ENCODE assay signal across 7 cellular contexts in the genomic region with DNA sequence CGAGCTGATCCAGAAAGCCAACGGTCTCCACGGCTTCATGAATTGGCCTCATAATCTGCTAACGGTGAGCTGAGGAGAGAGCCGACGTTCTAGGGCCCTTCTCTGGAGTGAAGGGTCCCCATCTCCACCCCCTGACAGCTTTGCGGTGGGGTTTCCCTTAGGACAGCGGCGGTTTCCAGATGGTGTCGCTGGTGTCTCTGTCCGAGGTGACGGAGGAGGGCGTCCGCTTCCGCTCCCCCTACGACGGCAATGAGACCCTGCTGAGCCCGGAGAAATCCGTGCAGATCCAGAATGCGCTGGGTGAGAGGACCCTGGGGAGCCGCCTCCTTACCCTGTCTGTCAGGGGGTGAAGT. TPM values are rescaled to one million over a fixed set of nuclear protein-coding genes. Genes with fewer than 3 reads are reported as not detected.
A peak's percentile ranks its signal among the peaks of the same experiment; 100 is the strongest.
DNase-seq lines count a peak whose midpoint lies in the region; ATAC-seq and TF ChIP-seq lines count a peak whose summit lies in the region.

No MANE protein-coding gene starts in this region.

- ATAC-seq in right lobe of liver (peak; percentile 12 to 38 (median 34)), thoracic aorta (ENCODE audit: insufficient number of reproducible peaks, low FRiP score, low read depth) (no peak), HG02970 (IDR thresholded peaks at IDR 0.05; ENCODE audit: low FRiP score, unreplicated experiment) (no peak)

- H3K27ac ChIP-seq in OCI-LY3 (ENCODE audit: low read length): peak overlapping the region; percentile 39
- H3K27ac ChIP-seq in right lobe of liver: peak overlapping the region in 1 of 3 donors; percentile 7
- no peak overlapping the region for H3K27ac ChIP-seq in thoracic aorta

- TF ChIP-seq POLR2A in right lobe of liver (IDR thresholded peaks at IDR 0.05): no peak

- H3K79me2 ChIP-seq in OCI-LY3 (ENCODE audit: low read length): peaks cover 12% of the 10 kb centered on the region

- intact Hi-C loops in right lobe of liver (cut with DNase I): loop anchor here in 1 of 2 donors (5.0 kb wide), 1 partner anchor 120 kb away; no protein-coding TSS in a partner anchor

- H3K4me2 ChIP-seq in OCI-LY3 (ENCODE audit: low read length): peak overlapping the region; percentile 67

- H4K20me1 ChIP-seq in OCI-LY3 (ENCODE audit: insufficient read depth, low read length): no peaks in the 10 kb centered on the region

- H3K36me3 ChIP-seq in OCI-LY3 (replicated peaks; ENCODE audit: low read depth, low read length) (peaks cover 3% of the 10 kb centered on the region), right lobe of liver (no peaks in the 10 kb centered on the region), thoracic aorta (no peaks in the 10 kb centered on the region)

- peak; percentile 40 for TF ChIP-seq CTCF in OCI-LY3 (IDR thresholded peaks at IDR 0.05; ENCODE audit: low read depth, low read length)
- TF ChIP-seq CTCF in cardiac fibroblast (IDR thresholded peaks at IDR 0.05; ENCODE audit: low read depth, low read length): no peak
- TF ChIP-seq CTCF in right lobe of liver (IDR thresholded peaks at IDR 0.05): no peak
- no peak for TF ChIP-seq CTCF in thoracic aorta (IDR thresholded peaks at IDR 0.05)

- H3K27me3 ChIP-seq in OCI-LY3 (ENCODE audit: low read depth, low read length): no peaks in the 10 kb centered on the region
- H3K27me3 ChIP-seq in right lobe of liver: no peaks in the 10 kb centered on the region
- no peaks in the 10 kb centered on the region for H3K27me3 ChIP-seq in thoracic aorta (replicated peaks; ENCODE audit: insufficient read depth)

- POLR2A ChIA-PET in HEK293T (lab: Yijun Ruan, JAX): interaction anchor here (0.6 to 2.2 kb wide), 9 partner anchors 13 to 204 kb away, joined by 3 to 13 read pairs (median 4); partner anchors contain the start of genes CDKN2D, DNM2 and TMED1

- H3K4me1 ChIP-seq in OCI-LY3 (ENCODE audit: low read length) (peaks cover 3% of the 10 kb centered on the region; the same call in 1 of the 2 replicates), right lobe of liver (peaks cover 0 to 4% (median 0%) of the 10 kb centered on the region in 4 donors), thoracic aorta (ENCODE audit: control insufficient read depth in 1 of 2, low read depth in 2 of 2) (peaks cover 10 to 15% of the 10 kb centered on the region in 2 donors)

- 0% methylated on average over 10 of the region's 21 CpGs for WGBS in right lobe of liver (ENCODE audit: insufficient coverage, low coverage, low lambda C conversion rate, missing lambda C conversion rate)

- peak overlapping the region; percentile 85 for H3K4me3 ChIP-seq in GM08714 (ENCODE audit: low read length)
- H3K4me3 ChIP-seq in OCI-LY3 (ENCODE audit: low read length): peak overlapping the region; percentile 80
- H3K4me3 ChIP-seq in cardiac fibroblast (replicated peaks in 1 of 2; ENCODE audit: low read depth in 2 of 2, low read length in 2 of 2): peak overlapping the region; percentile 87 to 99
- H3K4me3 ChIP-seq in right lobe of liver: peak overlapping the region; percentile 69 to 98 (median 89)
- H3K4me3 ChIP-seq in thoracic aorta: peak overlapping the region; percentile 98

- CTCF ChIA-PET in HEK293T (lab: Yijun Ruan, JAX): interaction anchor here (0.5 to 2.4 kb wide), 7 partner anchors 15 to 219 kb away, joined by 3 to 15 read pairs (median 7); partner anchors contain the start of gene DNM2

- peak overlapping the region; percentile 81 for H2AFZ ChIP-seq in OCI-LY3 (ENCODE audit: low read depth, low read length)

- H3K9ac ChIP-seq in OCI-LY3 (ENCODE audit: low read length): peak overlapping the region; percentile 79

- H3K9me3 ChIP-seq in OCI-LY3 (ENCODE audit: insufficient read depth, low read length) (no peaks in the 10 kb centered on the region), right lobe of liver (no peaks in the 10 kb centered on the region), thoracic aorta (no peaks in the 10 kb centered on the region)

- DNase-seq in HEK293T (ENCODE audit: extremely low spot score) (peak; percentile 47), cardiac fibroblast (ENCODE audit: low read depth in 2 of 2) (no peak), right lobe of liver (no peak), thoracic aorta (ENCODE audit: low spot score) (no peak)

TF ChIP-seq in HEK293T, 16 proteins besides CTCF, POLR2A, EP300 and RAD21:
- TF ChIP-seq ZNF384 (IDR thresholded peaks at IDR 0.05) (no peak), ARNT (IDR thresholded peaks at IDR 0.05) (no peak), ELF4 (IDR thresholded peaks at IDR 0.05) (no peak), SUZ12 (IDR thresholded peaks at IDR 0.05) (no peak), SP1 (IDR thresholded peaks at IDR 0.05) (no peak), LEF1 (IDR thresholded peaks at IDR 0.05; ENCODE audit: borderline replicate concordance) (no peak), NFRKB (IDR thresholded peaks at IDR 0.05) (no peak), CTBP1 (IDR thresholded peaks at IDR 0.05; ENCODE audit: borderline replicate concordance) (no peak), FOXA1 (IDR thresholded peaks at IDR 0.05) (no peak), BHLHE40 (IDR thresholded peaks at IDR 0.05; ENCODE audit: borderline replicate concordance) (no peak), FOXK2 (IDR thresholded peaks at IDR 0.05) (no peak), L3MBTL2 (conservative IDR thresholded peaks at IDR 0.05) (no peak), FOXM1 (IDR thresholded peaks at IDR 0.05; ENCODE audit: borderline replicate concordance) (no peak), TARDBP (IDR thresholded peaks at IDR 0.05) (no peak), HDGF (IDR thresholded peaks at IDR 0.05; ENCODE audit: borderline replicate concordance) (no peak)
- TF ChIP-seq, protein P1, sequence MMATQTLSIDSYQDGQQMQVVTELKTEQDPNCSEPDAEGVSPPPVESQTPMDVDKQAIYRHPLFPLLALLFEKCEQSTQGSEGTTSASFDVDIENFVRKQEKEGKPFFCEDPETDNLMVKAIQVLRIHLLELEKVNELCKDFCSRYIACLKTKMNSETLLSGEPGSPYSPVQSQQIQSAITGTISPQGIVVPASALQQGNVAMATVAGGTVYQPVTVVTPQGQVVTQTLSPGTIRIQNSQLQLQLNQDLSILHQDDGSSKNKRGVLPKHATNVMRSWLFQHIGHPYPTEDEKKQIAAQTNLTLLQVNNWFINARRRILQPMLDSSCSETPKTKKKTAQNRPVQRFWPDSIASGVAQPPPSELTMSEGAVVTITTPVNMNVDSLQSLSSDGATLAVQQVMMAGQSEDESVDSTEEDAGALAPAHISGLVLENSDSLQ (IDR thresholded peaks at IDR 0.05): no peak

RNA-seq across cellular contexts. Expression of gene QTRT1, which starts 0.7 kb away (rescaled TPM):
- total RNA-seq in right lobe of liver (10 to 100 TPM; 19.0 to 30.2 (median 26.8) TPM), thoracic aorta (10 to 100 TPM; 23.9 to 41.3 TPM)

RNA-seq across cellular contexts. Expression of gene DNM2, which starts 15.9 kb away (rescaled TPM):
- total RNA-seq in right lobe of liver (10 to 100 TPM; 54.0 to 86.9 (median 68.3) TPM), thoracic aorta (100 to 1,000 TPM; 153 to 195 TPM)

RNA-seq across cellular contexts. Expression of gene ILF3, which starts 47.8 kb away (rescaled TPM):
- total RNA-seq in right lobe of liver (10 to 100 TPM; 40.0 to 82.3 (median 54.8) TPM), thoracic aorta (100 to 1,000 TPM; 114 to 196 TPM)

Comparison
In these comparisons a context has a peak if more than half of its experiments do, and no peak if none do; other contexts are left out.
1. ATAC-seq: peak in right lobe of liver (4 of 4); none in thoracic aorta (single experiment) and HG02970 (single experiment).
2. Peak in every context shown above with its lines, with median percentiles within 50 percentile points of each other: H3K4me3 ChIP-seq.